ENCODE assay signal across 37 cellular contexts in the genomic region with DNA sequence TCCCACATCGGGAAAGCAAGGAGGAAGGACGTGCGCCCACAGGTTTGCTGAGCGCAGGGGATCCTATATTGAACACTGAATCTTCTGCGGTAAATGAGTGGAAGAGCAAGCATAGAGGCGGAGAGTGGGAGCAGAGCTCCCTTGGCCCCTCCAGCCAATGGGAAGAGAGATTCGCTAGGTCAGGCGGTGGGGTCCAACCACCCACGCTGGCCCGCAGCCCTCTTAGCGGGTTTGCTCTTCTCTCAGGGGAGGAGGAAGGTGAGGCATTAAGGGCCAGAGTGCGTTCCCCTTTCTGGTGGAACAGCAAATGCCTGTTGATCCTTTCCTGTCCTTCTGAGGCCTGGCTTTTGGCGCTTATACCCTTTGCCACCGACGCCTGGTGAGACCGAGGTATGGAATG. TPM values are rescaled to one million over a fixed set of nuclear protein-coding genes. Genes with fewer than 3 reads are reported as not detected.
"Had no signal": no experiment of that assay in that cellular context is flagged by ENCODE, and none has a peak within 500 bp of the region (broad histone marks: within the 10 kb centered on the region; RNA-seq: fewer than 3 reads in every experiment).

No MANE protein-coding gene starts in this region.

- H3K36me3 ChIP-seq: left ventricle myocardium inferior, pancreas, prostate gland, spleen, tibial nerve, uterus had no signal

- H3K27me3 Mint-ChIP-seq: stimulated activated memory B cell treated with anti-CD40 and anti-IgM and Interleukin-4, amounts not matched to agents 10 μg/mL and 1 μg/mL and 100 μg/mL, for 72 hours; stimulated activated naive CD8-positive, alpha-beta T cell treated with anti-CD3 and anti-CD28 coated beads, Interleukin-15, amount 100 ng/mL, for 72 hours had no signal

- H3K27ac ChIP-seq: left ventricle myocardium inferior, pancreas, prostate gland, spleen, tibial nerve, uterus had no signal

- H3K27ac Mint-ChIP-seq: memory B cell; naive thymus-derived CD4-positive, alpha-beta T cell; natural killer cell treated with Interleukin-12 subunit alpha and Interleukin-12 subunit beta and Interleukin-15 and Interleukin-18, amount 100 ng/mL, for 72 hours; stimulated activated memory B cell treated with anti-CD40 and anti-IgM and Interleukin-4, amounts not matched to agents 10 μg/mL and 1 μg/mL and 100 μg/mL, for 72 hours; stimulated activated naive CD8-positive, alpha-beta T cell treated with anti-CD3 and anti-CD28 coated beads, Interleukin-15, amount 100 ng/mL, for 72 hours; type B pancreatic cell had no signal

- H3K27me3 ChIP-seq: spleen, tibial nerve, uterus had no signal

- H3K4me3 ChIP-seq: left ventricle myocardium inferior, lung, mucosa of descending colon, pancreas, prostate gland, spleen, tibial nerve, uterus had no signal

- H3K36me3 Mint-ChIP-seq: memory B cell; naive thymus-derived CD4-positive, alpha-beta T cell; natural killer cell treated with Interleukin-12 subunit alpha and Interleukin-12 subunit beta and Interleukin-15 and Interleukin-18, amount 100 ng/mL, for 72 hours; stimulated activated memory B cell treated with anti-CD40 and anti-IgM and Interleukin-4, amounts not matched to agents 10 μg/mL and 1 μg/mL and 100 μg/mL, for 72 hours; type B pancreatic cell had no signal

- H3K9me3 Mint-ChIP-seq: memory B cell; natural killer cell treated with Interleukin-12 subunit alpha and Interleukin-12 subunit beta and Interleukin-15 and Interleukin-18, amount 100 ng/mL, for 72 hours; stimulated activated memory B cell treated with anti-CD40 and anti-IgM and Interleukin-4, amounts not matched to agents 10 μg/mL and 1 μg/mL and 100 μg/mL, for 72 hours; stimulated activated naive CD8-positive, alpha-beta T cell treated with anti-CD3 and anti-CD28 coated beads, Interleukin-15, amount 100 ng/mL, for 72 hours; type B pancreatic cell had no signal

- ATAC-seq: mucosa of descending colon; naive thymus-derived CD4-positive, alpha-beta T cell; natural killer cell treated with Interleukin-12 subunit alpha and Interleukin-12 subunit beta and Interleukin-15 and Interleukin-18, amount 100 ng/mL, for 72 hours; pancreas; right cardiac atrium; sciatic nerve; stimulated activated memory B cell treated with anti-CD40 and anti-IgM and Interleukin-4, amounts not matched to agents 10 μg/mL and 1 μg/mL and 100 μg/mL, for 72 hours had no signal

- DNase-seq: hypothalamus; islet precursor cell; left ventricle myocardium inferior; midbrain; mucosa of descending colon; naive thymus-derived CD4-positive, alpha-beta T cell; nucleus accumbens; posterior cingulate gyrus; retina; right cardiac atrium; small intestine; spleen; stimulated activated CD4-positive, alpha-beta T cell treated with anti-CD3 and anti-CD28 coated beads, Interleukin-1b, Interleukin-23, amount 100 ng/mL, for 48 hours; stimulated activated CD4-positive, alpha-beta T cell treated with anti-CD3 and anti-CD28 coated beads, Interleukin-2, amount 100 ng/mL, for 48 hours; stimulated activated CD4-positive, alpha-beta T cell treated with anti-CD3 and anti-CD28 coated beads, Interleukin-4, amount 100 ng/mL, for 4 hours; stimulated activated CD8-positive, alpha-beta memory T cell treated with anti-CD3 and anti-CD28 coated beads, Interleukin-4, amount 100 ng/mL, for 48 hours; stimulated activated naive CD4-positive, alpha-beta T cell treated with Interleukin-2 at 50 U/mL for 16 hours; stimulated activated naive CD8-positive, alpha-beta T cell treated with anti-CD3 and anti-CD28 coated beads, Interleukin-15, amount 100 ng/mL, for 72 hours; substantia nigra; uterus had no signal

- H3K9me3 ChIP-seq: left ventricle myocardium inferior, mucosa of descending colon, pancreas, prostate gland, spleen, tibial nerve, uterus had no signal

- H3K4me1 Mint-ChIP-seq: naive thymus-derived CD4-positive, alpha-beta T cell; stimulated activated memory B cell treated with anti-CD40 and anti-IgM and Interleukin-4, amounts not matched to agents 10 μg/mL and 1 μg/mL and 100 μg/mL, for 72 hours; stimulated activated naive CD8-positive, alpha-beta T cell treated with anti-CD3 and anti-CD28 coated beads, Interleukin-15, amount 100 ng/mL, for 72 hours had no signal

- H3K4me1 ChIP-seq: left ventricle myocardium inferior, pancreas, prostate gland, spleen, tibial nerve, uterus had no signal

- H3K4me3 Mint-ChIP-seq: memory B cell; naive thymus-derived CD4-positive, alpha-beta T cell; natural killer cell treated with Interleukin-12 subunit alpha and Interleukin-12 subunit beta and Interleukin-15 and Interleukin-18, amount 100 ng/mL, for 72 hours; stimulated activated memory B cell treated with anti-CD40 and anti-IgM and Interleukin-4, amounts not matched to agents 10 μg/mL and 1 μg/mL and 100 μg/mL, for 72 hours; stimulated activated naive CD8-positive, alpha-beta T cell treated with anti-CD3 and anti-CD28 coated beads, Interleukin-15, amount 100 ng/mL, for 72 hours; type B pancreatic cell had no signal

- FAIRE-seq: pancreas, small intestine had no signal

RNA-seq across cellular contexts. Expression of a gene that starts 10.6 kb away (rescaled TPM):
- total RNA-seq: kidney epithelial cell; left ventricle myocardium inferior; mesenteric fat pad; myocyte; natural killer cell treated with Interleukin-12 subunit alpha and Interleukin-12 subunit beta and Interleukin-15 and Interleukin-18, amount 100 ng/mL, for 72 hours had no signal
- polyA plus RNA-seq: naive thymus-derived CD4-positive, alpha-beta T cell had no signal

RNA-seq across cellular contexts. Expression of a gene that starts 10.7 kb away (rescaled TPM):
- total RNA-seq: naive thymus-derived CD4-positive, alpha-beta T cell; natural killer cell treated with Interleukin-12 subunit alpha and Interleukin-12 subunit beta and Interleukin-15 and Interleukin-18, amount 100 ng/mL, for 72 hours had no signal
- polyA plus RNA-seq: naive thymus-derived CD4-positive, alpha-beta T cell had no signal

RNA-seq across cellular contexts. Expression of a gene that starts 58.0 kb away (rescaled TPM):
- total RNA-seq: left ventricle myocardium inferior; lower leg skin; mesenteric fat pad; myocyte; naive thymus-derived CD4-positive, alpha-beta T cell; natural killer cell treated with Interleukin-12 subunit alpha and Interleukin-12 subunit beta and Interleukin-15 and Interleukin-18, amount 100 ng/mL, for 72 hours; osteoblast; pancreas; right cardiac atrium; temporal lobe; ureter had no signal
- polyA plus RNA-seq: lung; naive thymus-derived CD4-positive, alpha-beta T cell; neural cell; pancreas; right cardiac atrium; spleen had no signal
